8 cellular contexts compared by ENCODE assay signal in the genomic region with DNA sequence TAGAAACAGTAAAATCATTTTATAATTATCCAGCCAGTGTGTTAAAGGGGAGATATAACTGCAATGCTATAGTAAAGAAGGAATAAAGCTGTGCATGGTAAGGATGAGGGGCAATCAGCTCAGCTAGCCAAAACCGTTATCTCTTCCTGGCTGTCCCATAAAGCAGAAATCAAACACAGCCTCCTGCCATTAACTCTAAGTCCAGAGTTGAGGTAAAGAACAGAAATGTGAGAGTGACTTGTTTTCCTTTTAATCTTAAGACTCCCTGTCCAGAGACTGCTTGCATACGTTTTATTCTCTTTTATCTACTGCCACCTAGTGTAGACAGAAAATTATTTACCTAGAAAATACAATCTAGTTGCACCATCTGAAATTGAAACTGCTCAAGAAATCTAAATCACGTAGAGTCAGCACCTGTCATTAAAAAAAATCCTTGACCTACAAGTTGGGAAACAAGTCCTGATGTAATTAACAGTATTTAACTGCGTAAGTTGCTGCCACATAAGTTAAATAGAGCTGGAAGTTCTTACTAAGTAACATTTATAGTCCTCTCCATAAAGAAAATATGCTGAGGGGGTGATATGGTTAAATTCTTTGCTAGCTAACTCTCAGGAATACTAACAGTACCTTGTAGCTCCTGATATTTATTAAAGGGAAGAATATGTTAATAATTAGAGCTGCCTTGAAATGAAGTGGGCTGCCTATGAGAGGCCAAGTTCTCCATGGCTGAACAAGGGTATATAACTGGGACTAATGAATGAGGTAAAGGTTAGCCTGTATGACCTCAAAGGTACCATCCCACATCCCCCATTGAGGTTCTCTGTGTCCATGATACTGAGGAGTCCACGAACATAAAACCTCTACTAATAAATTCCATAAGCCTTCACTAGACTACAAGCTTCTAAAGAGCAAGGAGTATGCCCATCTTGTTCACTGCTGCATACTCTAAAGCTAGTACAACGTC.
A peak's percentile ranks its signal among the peaks of the same experiment; 100 is the strongest.
DNase-seq lines count a peak whose midpoint lies in the region; ATAC-seq and TF ChIP-seq lines count a peak whose summit lies in the region.

No MANE protein-coding gene starts in this region.

- no peaks in the 10 kb centered on the region for H3K27me3 Mint-ChIP-seq in activated CD4-positive, alpha-beta T cell treated with anti-CD3 and anti-CD28 coated beads, Interleukin-2, amount 10 ng/mL, durations not matched to agents 24 days and 14 days

- peak overlapping the region; percentile 60 for H3K4me2 ChIP-seq in Karpas-422 (ENCODE audit: low read depth, low read length, poor library complexity, severe bottlenecking)

- peak overlapping the region; percentile 77 for H3K4me3 Mint-ChIP-seq in activated CD4-positive, alpha-beta T cell treated with anti-CD3 and anti-CD28 coated beads, Interleukin-2, amount 10 ng/mL, durations not matched to agents 24 days and 14 days

- H3K4me3 ChIP-seq in Karpas-422 (ENCODE audit: low read length) (peak overlapping the region; percentile 18; the same call in 1 of the 2 replicates), Panc1 (ENCODE audit: low read depth in 2 of 2, low read length in 2 of 2) (no peak overlapping the region), liver (ENCODE audit: low read depth in 1 of 3, low read length in 3 of 3) (peak overlapping the region in 2 of 3 donors; percentile 8 to 21), tibial artery (peak overlapping the region in 1 of 2 donors; percentile 10)

- H3K36me3 Mint-ChIP-seq in activated CD4-positive, alpha-beta T cell treated with anti-CD3 and anti-CD28 coated beads, Interleukin-2, amount 10 ng/mL, durations not matched to agents 24 days and 14 days (ENCODE audit: low read depth): peaks cover 18% of the 10 kb centered on the region

- POLR2A ChIA-PET in Panc1 (lab: Charles Lee): no interaction called here

- H3K4me1 Mint-ChIP-seq in activated CD4-positive, alpha-beta T cell treated with anti-CD3 and anti-CD28 coated beads, Interleukin-2, amount 10 ng/mL, durations not matched to agents 24 days and 14 days: peaks cover 39% of the 10 kb centered on the region

- intact Hi-C loops in activated CD4-positive, alpha-beta T cell treated with anti-CD3 and anti-CD28 coated beads, Interleukin-2, amount 10 ng/mL, durations not matched to agents 24 days and 14 days (cut with micrococcal nuclease): loop anchor here (1.0 to 2.0 kb wide), 5 partner anchors 109 to 443 kb away; a partner anchor contains a TSS
- intact Hi-C loops in Panc1 (cut with micrococcal nuclease; ENCODE audit: unreplicated experiment) (loop anchor here (1.0 to 5.0 kb wide), 3 partner anchors 110 to 443 kb away; a partner anchor contains a TSS), tibial artery (cut with DNase I; ENCODE audit: low total_unique reads) (loop anchor here (2.0 kb wide), 1 partner anchor 411 kb away; no protein-coding TSS in a partner anchor)

- 18% methylated on average over 6 of the region's 6 CpGs for WGBS in liver

- no peaks in the 10 kb centered on the region for H4K20me1 ChIP-seq in Karpas-422 (ENCODE audit: insufficient read depth, low read depth, low read length)

- H3K27ac ChIP-seq in Karpas-422 (ENCODE audit: low read length) (no peak overlapping the region), Panc1 (ENCODE audit: low read length) (no peak overlapping the region), liver (ENCODE audit: low read depth in 1 of 2, low read length in 2 of 2) (peak overlapping the region; percentile 26 to 58), tibial artery (peak overlapping the region; percentile 21 to 49)

- H3K9me3 Mint-ChIP-seq in activated CD4-positive, alpha-beta T cell treated with anti-CD3 and anti-CD28 coated beads, Interleukin-2, amount 10 ng/mL, durations not matched to agents 24 days and 14 days: no peaks in the 10 kb centered on the region

- H3K9me3 ChIP-seq in Karpas-422 (ENCODE audit: low read length): no peaks in the 10 kb centered on the region
- H3K9me3 ChIP-seq in Panc1 (ENCODE audit: control insufficient read depth, insufficient read depth, low read depth, low read length): no peaks in the 10 kb centered on the region
- no peaks in the 10 kb centered on the region for H3K9me3 ChIP-seq in liver (ENCODE audit: control insufficient read depth in 4 of 4, low read length in 3 of 4)
- H3K9me3 ChIP-seq in tibial artery: no peaks in the 10 kb centered on the region

- peak; percentile 96 to 98 for TF ChIP-seq RAD21 in liver (IDR thresholded peaks at IDR 0.05)

- peaks cover 5% of the 10 kb centered on the region; the same call in 1 of the 2 replicates for H3K36me3 ChIP-seq in Karpas-422 (ENCODE audit: insufficient read depth, low read length)
- no peaks in the 10 kb centered on the region; the same call in 1 of the 2 replicates for H3K36me3 ChIP-seq in Panc1 (ENCODE audit: control insufficient read depth, insufficient read depth, low read length)
- H3K36me3 ChIP-seq in liver (ENCODE audit: control insufficient read depth in 4 of 4, insufficient read depth in 3 of 4, low read depth in 1 of 4, low read length in 3 of 4): no peaks in the 10 kb centered on the region
- no peaks in the 10 kb centered on the region for H3K36me3 ChIP-seq in tibial artery

- H3K27ac Mint-ChIP-seq in activated CD4-positive, alpha-beta T cell treated with anti-CD3 and anti-CD28 coated beads, Interleukin-2, amount 10 ng/mL, durations not matched to agents 24 days and 14 days: peak overlapping the region; percentile 64

- in situ Hi-C loops in Panc1 (cut with HindIII; ENCODE audit: low pct_unique_long_range_greater_than_20kb, low sequenced_read_pairs): no loop called here

- TF ChIP-seq CTCF in Panc1 (IDR thresholded peaks at IDR 0.05): peak; percentile 57; the same call in 1 of the 2 replicates
- peak; percentile 61 for TF ChIP-seq CTCF in liver (IDR thresholded peaks at IDR 0.05; ENCODE audit: low read depth, low read length, missing input control)
- peak; percentile 60 to 83 for TF ChIP-seq CTCF in tibial artery (IDR thresholded peaks at IDR 0.05)

- ATAC-seq in Panc1: peak; percentile 91

- no peak overlapping the region for H2AFZ ChIP-seq in Karpas-422 (ENCODE audit: low read length)

- H3K9ac ChIP-seq in Karpas-422 (ENCODE audit: low read length) (peak overlapping the region; percentile 15; the same call in 1 of the 2 replicates), liver (ENCODE audit: low read depth in 1 of 2, low read length in 2 of 2) (peak overlapping the region; percentile 50 to 94)

- no peaks in the 10 kb centered on the region for H3K79me2 ChIP-seq in Karpas-422 (ENCODE audit: low read length)

- no TSS peak for BruUV-seq in Panc1 (replicated peaks; lab: Mats Ljungman, UMichigan)

- H3K9me2 ChIP-seq in Karpas-422 (replicated peaks; ENCODE audit: insufficient read depth, low read length): no peaks in the 10 kb centered on the region

- DNase-seq in activated CD4-positive, alpha-beta T cell treated with anti-CD3 and anti-CD28 coated beads, Interleukin-2, amount 10 ng/mL, durations not matched to agents 24 days and 14 days: peak; percentile 65
- no peak for DNase-seq in activated CD4-positive, alpha-beta T cell treated with anti-CD3 and anti-CD28 coated beads, Interleukin-2, amount 50 U/mL, for 1 hour
- DNase-seq in H4 (ENCODE audit: low spot score) (peak; percentile 65), Karpas-422 (peak; percentile 87), Panc1 (ENCODE audit: low read depth, low spot score) (peak; percentile 20), cerebellum (ENCODE audit: low spot score) (peak; percentile 56), tibial artery (no peak)

- CTCF ChIA-PET in Panc1 (lab: Charles Lee): interaction anchor here (1.3 kb wide), 1 partner anchor 442 kb away, joined by 3 read pairs; no protein-coding TSS in a partner anchor

- H3K4me1 ChIP-seq in Karpas-422 (ENCODE audit: low read length) (peaks cover 7% of the 10 kb centered on the region), Panc1 (ENCODE audit: control insufficient read depth, insufficient read depth, low read length) (no peaks in the 10 kb centered on the region), liver (ENCODE audit: control insufficient read depth in 4 of 4, insufficient read depth in 4 of 4, low read length in 3 of 4) (peaks cover 0 to 12% (median 4%) of the 10 kb centered on the region in 4 donors), tibial artery (peaks cover 0 to 12% (median 0%) of the 10 kb centered on the region in 4 donors)

- H3K27me3 ChIP-seq in Karpas-422 (ENCODE audit: low read length) (no peaks in the 10 kb centered on the region), Panc1 (ENCODE audit: control insufficient read depth, insufficient read depth, low read length) (no peaks in the 10 kb centered on the region), liver (ENCODE audit: control insufficient read depth in 4 of 4, insufficient read depth in 4 of 4, low read length in 3 of 4) (no peaks in the 10 kb centered on the region), tibial artery (no peaks in the 10 kb centered on the region)

TF ChIP-seq in liver, 16 proteins besides CTCF, POLR2A, EP300 and RAD21:
- TF ChIP-seq HNF4A (conservative IDR thresholded peaks at IDR 0.05): peak in 1 of 2 donors; percentile 15
- TF ChIP-seq, protein P1, sequence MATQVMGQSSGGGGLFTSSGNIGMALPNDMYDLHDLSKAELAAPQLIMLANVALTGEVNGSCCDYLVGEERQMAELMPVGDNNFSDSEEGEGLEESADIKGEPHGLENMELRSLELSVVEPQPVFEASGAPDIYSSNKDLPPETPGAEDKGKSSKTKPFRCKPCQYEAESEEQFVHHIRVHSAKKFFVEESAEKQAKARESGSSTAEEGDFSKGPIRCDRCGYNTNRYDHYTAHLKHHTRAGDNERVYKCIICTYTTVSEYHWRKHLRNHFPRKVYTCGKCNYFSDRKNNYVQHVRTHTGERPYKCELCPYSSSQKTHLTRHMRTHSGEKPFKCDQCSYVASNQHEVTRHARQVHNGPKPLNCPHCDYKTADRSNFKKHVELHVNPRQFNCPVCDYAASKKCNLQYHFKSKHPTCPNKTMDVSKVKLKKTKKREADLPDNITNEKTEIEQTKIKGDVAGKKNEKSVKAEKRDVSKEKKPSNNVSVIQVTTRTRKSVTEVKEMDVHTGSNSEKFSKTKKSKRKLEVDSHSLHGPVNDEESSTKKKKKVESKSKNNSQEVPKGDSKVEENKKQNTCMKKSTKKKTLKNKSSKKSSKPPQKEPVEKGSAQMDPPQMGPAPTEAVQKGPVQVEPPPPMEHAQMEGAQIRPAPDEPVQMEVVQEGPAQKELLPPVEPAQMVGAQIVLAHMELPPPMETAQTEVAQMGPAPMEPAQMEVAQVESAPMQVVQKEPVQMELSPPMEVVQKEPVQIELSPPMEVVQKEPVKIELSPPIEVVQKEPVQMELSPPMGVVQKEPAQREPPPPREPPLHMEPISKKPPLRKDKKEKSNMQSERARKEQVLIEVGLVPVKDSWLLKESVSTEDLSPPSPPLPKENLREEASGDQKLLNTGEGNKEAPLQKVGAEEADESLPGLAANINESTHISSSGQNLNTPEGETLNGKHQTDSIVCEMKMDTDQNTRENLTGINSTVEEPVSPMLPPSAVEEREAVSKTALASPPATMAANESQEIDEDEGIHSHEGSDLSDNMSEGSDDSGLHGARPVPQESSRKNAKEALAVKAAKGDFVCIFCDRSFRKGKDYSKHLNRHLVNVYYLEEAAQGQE (IDR thresholded peaks at IDR 0.05): no peak

Comparison
In these comparisons a context has a peak if more than half of its experiments do, and no peak if none do; other contexts are left out.
1. DNase-seq: peak in activated CD4-positive, alpha-beta T cell treated with anti-CD3 and anti-CD28 coated beads, Interleukin-2, amount 10 ng/mL, durations not matched to agents 24 days and 14 days (single experiment), H4 (single experiment), Karpas-422 (single experiment), Panc1 (single experiment) and cerebellum (single experiment); none in activated CD4-positive, alpha-beta T cell treated with anti-CD3 and anti-CD28 coated beads, Interleukin-2, amount 50 U/mL, for 1 hour (single experiment) and tibial artery (0 of 2).
2. H3K27ac ChIP-seq: peak in liver (2 of 2) and tibial artery (2 of 2); none in Karpas-422 (single experiment) and Panc1 (single experiment).
3. H3K4me3 ChIP-seq: peak in Karpas-422 (single experiment) and liver (2 of 3); none in Panc1 (0 of 2).
4. Peak in every context shown above with its lines, with median percentiles within 50 percentile points of each other: CTCF ChIP-seq.